In the genomic region with DNA sequence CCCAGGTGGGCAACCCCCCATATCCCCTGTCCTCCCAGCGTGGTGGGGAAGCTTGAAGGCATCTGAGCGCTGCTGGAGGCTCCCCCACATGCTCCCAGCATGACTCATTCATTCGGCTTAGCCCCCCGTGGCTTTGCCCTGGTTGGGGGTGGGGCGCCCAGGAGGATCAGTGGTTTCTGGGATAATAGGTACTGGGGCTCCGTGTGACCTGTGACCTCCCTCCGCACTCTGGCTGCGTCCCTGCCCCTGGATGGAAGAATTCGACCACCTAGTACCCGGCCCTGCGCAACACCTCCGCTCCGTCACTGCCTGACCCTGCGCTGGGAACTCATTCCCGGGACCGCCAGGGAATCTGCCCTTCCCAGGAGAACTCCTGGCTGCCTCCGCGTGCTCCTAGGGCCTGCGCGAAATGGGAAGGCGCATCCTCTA, we compare ENCODE assay signal across 12 cellular contexts. TPM values are rescaled to one million over a fixed set of nuclear protein-coding genes. Genes with fewer than 3 reads are reported as not detected.
A peak's percentile ranks its signal among the peaks of the same experiment; 100 is the strongest.
DNase-seq lines count a peak whose midpoint lies in the region; ATAC-seq, FAIRE-seq and TF ChIP-seq lines count a peak whose summit lies in the region.
"Had no signal": no experiment of that assay in that cellular context is flagged by ENCODE, and none has a peak within 500 bp of the region (broad histone marks: within the 10 kb centered on the region; RNA-seq: fewer than 3 reads in every experiment).

No MANE protein-coding gene starts in this region.

- no peaks in the 10 kb centered on the region for H3K9me1 ChIP-seq in keratinocyte (ENCODE audit: control insufficient read depth, extremely low read depth, insufficient read depth, low read length)

- no peaks in the 10 kb centered on the region for H3K79me2 ChIP-seq in keratinocyte (ENCODE audit: control insufficient read depth, insufficient read depth, low read length)

- H3K9me3 ChIP-seq in A549 (no peaks in the 10 kb centered on the region), HUES48 (ENCODE audit: control insufficient read depth, insufficient read depth, low read length) (no peaks in the 10 kb centered on the region), keratinocyte (ENCODE audit: control insufficient read depth, low read depth, low read length) (no peaks in the 10 kb centered on the region)
- H3K9me3 ChIP-seq: gastroesophageal sphincter had no signal

- CTCF ChIA-PET in A549 (lab: Yijun Ruan, JAX): interaction anchor here (0.8 to 3.9 kb wide), 6 partner anchors 13 to 219 kb away, joined by 3 to 27 read pairs (median 7); no protein-coding TSS in a partner anchor

- H3K9ac ChIP-seq in HUES48 (ENCODE audit: low read depth, low read length) (peak overlapping the region; percentile 52; the same call in 1 of the 2 replicates), keratinocyte (ENCODE audit: control insufficient read depth, extremely low read depth, insufficient read depth, low read length) (no peak overlapping the region)
- H3K9ac ChIP-seq: BLaER1 had no signal

- no peak for TF ChIP-seq EP300 in A549 (IDR thresholded peaks at IDR 0.05)

- WGBS in A549 (ENCODE audit: missing lambda C conversion rate): 50% methylated on average over 17 of the region's 21 CpGs

- H3K27ac ChIP-seq in A549: peak overlapping the region in 1 of 2 experiments; percentile 33; a peak in 2 of 6 replicates
- H3K27ac ChIP-seq in HUES48 (ENCODE audit: low read depth, low read length): peak overlapping the region; percentile 66
- H3K27ac ChIP-seq in coronary artery: no peak overlapping the region
- no peak overlapping the region for H3K27ac ChIP-seq in keratinocyte (ENCODE audit: control insufficient read depth, insufficient read depth, low read length)
- H3K27ac ChIP-seq: BLaER1, gastroesophageal sphincter, HL-60 had no signal

- no peak for FAIRE-seq in A549 (lab: Jason Lieb, UNC)
- no peak for FAIRE-seq in keratinocyte (lab: Jason Lieb, UNC)

- H3K36me3 ChIP-seq in HUES48 (ENCODE audit: control insufficient read depth, insufficient read depth, low read length) (no peaks in the 10 kb centered on the region), keratinocyte (ENCODE audit: control insufficient read depth in 2 of 2, extremely low read depth in 1 of 2, insufficient read depth in 2 of 2, low read length in 2 of 2) (no peaks in the 10 kb centered on the region)
- H3K36me3 ChIP-seq: BLaER1, gastroesophageal sphincter had no signal

- no peak for DNase-seq in A549 (ENCODE audit: low read depth in 1 of 2, low spot score in 1 of 2)
- no peak for DNase-seq in coronary artery (ENCODE audit: low spot score)
- no peak for DNase-seq in keratinocyte (ENCODE audit: low read depth, low spot score)
- DNase-seq in NCI-H1417 (lab: John Stamatoyannopoulos, UW): no peak
- DNase-seq: central memory CD4-positive, alpha-beta T cell had no signal

- H3K4me1 ChIP-seq in A549 (peaks cover 28% of the 10 kb centered on the region), HUES48 (ENCODE audit: control insufficient read depth, insufficient read depth, low read length) (peaks cover 50% of the 10 kb centered on the region), keratinocyte (ENCODE audit: control insufficient read depth, extremely low read depth, insufficient read depth, low read length) (peaks cover 5% of the 10 kb centered on the region)

- no peak for TF ChIP-seq RAD21 in A549 (conservative IDR thresholded peaks at IDR 0.05 in 1 of 2, IDR thresholded peaks at IDR 0.05 in 1 of 2)

- TF ChIP-seq CTCF in A549 (IDR thresholded peaks at IDR 0.05) (no peak), coronary artery (IDR thresholded peaks at IDR 0.05) (no peak), keratinocyte (optimal IDR thresholded peaks at IDR 0.05 in 1 of 3, IDR thresholded peaks at IDR 0.05 in 1 of 3, conservative IDR thresholded peaks at IDR 0.05 in 1 of 3; ENCODE audit: extremely low read depth in 1 of 3, insufficient read depth in 2 of 3, low read length in 3 of 3) (no peak)

- H3K4me3 ChIP-seq in A549 (peak overlapping the region; percentile 47), HUES48 (ENCODE audit: low read depth, low read length) (peak overlapping the region; percentile 71), coronary artery (peak overlapping the region; percentile 70), keratinocyte (ENCODE audit: control insufficient read depth in 2 of 3, extremely low read depth in 1 of 3, insufficient read depth in 2 of 3, low read depth in 1 of 3, low read length in 3 of 3) (no peak overlapping the region)

- POLR2A ChIA-PET in A549 (lab: Yijun Ruan, JAX): no interaction called here

- peak; percentile 1 to 21; a peak in 3 of 6 replicates for ATAC-seq in A549
- ATAC-seq in HG03439 (IDR thresholded peaks at IDR 0.05; ENCODE audit: unreplicated experiment): no peak
- no peak for ATAC-seq in HG03139 (IDR thresholded peaks at IDR 0.05; ENCODE audit: unreplicated experiment)
- ATAC-seq in GM21360 (IDR thresholded peaks at IDR 0.05; ENCODE audit: unreplicated experiment): no peak

- H2AFZ ChIP-seq in keratinocyte (ENCODE audit: control insufficient read depth, low read length): no peak overlapping the region

- dilution Hi-C loops in keratinocyte (cut with MboI; ENCODE audit: extremely low pct_ligation_motif_present, low sequenced_read_pairs): no loop called here

- TF ChIP-seq POLR2A in A549 (IDR thresholded peaks at IDR 0.05; ENCODE audit: low read length): no peak

- H4K20me1 ChIP-seq in keratinocyte (ENCODE audit: control insufficient read depth, extremely low read depth, insufficient read depth, low read length): no peaks in the 10 kb centered on the region

- peak overlapping the region; percentile 97 for H3K4me2 ChIP-seq in A549
- H3K4me2 ChIP-seq in keratinocyte (ENCODE audit: control insufficient read depth, extremely low read depth, insufficient read depth, low read depth, low read length): peak overlapping the region; percentile 31

- peaks cover 43% of the 10 kb centered on the region for H3K27me3 ChIP-seq in HUES48 (ENCODE audit: control insufficient read depth, insufficient read depth, low read length)
- peaks cover 59% of the 10 kb centered on the region for H3K27me3 ChIP-seq in keratinocyte (ENCODE audit: control insufficient read depth, extremely low read depth, insufficient read depth, low read length)

TF ChIP-seq in A549, 52 proteins besides CTCF, POLR2A, EP300 and RAD21:
- TF ChIP-seq REST (IDR thresholded peaks at IDR 0.05) (no peak), FOSL2 (IDR thresholded peaks at IDR 0.05) (no peak), FOSL2 (CRISPR knock-in tag; IDR thresholded peaks at IDR 0.05) (0 out of 2 replicates have a peak, but pooled peaks have one; percentile 27)

RNA-seq across cellular contexts. Expression of gene TMEM132B, which starts 0.9 kb away (rescaled TPM):
- polyA plus RNA-seq in A549 (2011; rRNA removed) (0.03 and 0.29 TPM in 2 replicates), A549 (2017; fragmentation: RNase III; extraction: RNeasy Plus Mini Kit Qiagen cat#74134 plus additional on column Dnase treatment) (0.01 to 0.04 TPM (median 0.04 TPM) in 3 replicates), keratinocyte (0.34 to 1.3 TPM (median 0.66 TPM) in 3 replicates)
- under 0.01 and 0.01 TPM in 2 replicates for polyA plus RNA-seq in A549 (2012; cell fraction: cytosol; rRNA removed)
- 0.02 and 0.04 TPM in 2 replicates for polyA plus RNA-seq in A549 (2012; cell fraction: nucleus; rRNA removed)
- polyA minus RNA-seq in A549 (2011; rRNA and poly(A)+ RNA removed): 0.12 TPM in 1 of 2 replicates, not detected in the other
- 0.15 TPM for polyA plus RNA-seq in keratinocyte (2011; ENCODE audit: low read depth)
- 0.21 and 0.22 TPM in 2 replicates for polyA plus RNA-seq in keratinocyte (2011; cell fraction: cytosol; rRNA removed)
- 1.6 and 1.7 TPM in 2 replicates for polyA plus RNA-seq in keratinocyte (2011; cell fraction: nucleus; rRNA removed)
- polyA plus RNA-seq in keratinocyte (2012; ENCODE audit: low replicate concordance): 0.14 and 0.28 TPM in 2 replicates
- polyA minus RNA-seq in keratinocyte: 0.46 to 0.85 TPM (median 0.61 TPM) in 3 replicates
- polyA minus RNA-seq in keratinocyte (2011; cell fraction: cytosol; rRNA and poly(A)+ RNA removed): 0.19 TPM
- 0.53 and 1.6 TPM in 2 replicates for polyA minus RNA-seq in keratinocyte (2011; cell fraction: nucleus; rRNA and poly(A)+ RNA removed)

Comparison
In these comparisons a context has a peak if more than half of its experiments do, and no peak if none do; other contexts are left out.
1. ATAC-seq: peak in A549 (2 of 2); none in HG03439 (single experiment), HG03139 (single experiment) and GM21360 (single experiment).
2. H3K4me3 ChIP-seq: peak in A549 (single experiment), HUES48 (single experiment) and coronary artery (single experiment); none in keratinocyte (0 of 3).